Comparison of ENCODE assay signal across 1 cellular context in the genomic region with DNA sequence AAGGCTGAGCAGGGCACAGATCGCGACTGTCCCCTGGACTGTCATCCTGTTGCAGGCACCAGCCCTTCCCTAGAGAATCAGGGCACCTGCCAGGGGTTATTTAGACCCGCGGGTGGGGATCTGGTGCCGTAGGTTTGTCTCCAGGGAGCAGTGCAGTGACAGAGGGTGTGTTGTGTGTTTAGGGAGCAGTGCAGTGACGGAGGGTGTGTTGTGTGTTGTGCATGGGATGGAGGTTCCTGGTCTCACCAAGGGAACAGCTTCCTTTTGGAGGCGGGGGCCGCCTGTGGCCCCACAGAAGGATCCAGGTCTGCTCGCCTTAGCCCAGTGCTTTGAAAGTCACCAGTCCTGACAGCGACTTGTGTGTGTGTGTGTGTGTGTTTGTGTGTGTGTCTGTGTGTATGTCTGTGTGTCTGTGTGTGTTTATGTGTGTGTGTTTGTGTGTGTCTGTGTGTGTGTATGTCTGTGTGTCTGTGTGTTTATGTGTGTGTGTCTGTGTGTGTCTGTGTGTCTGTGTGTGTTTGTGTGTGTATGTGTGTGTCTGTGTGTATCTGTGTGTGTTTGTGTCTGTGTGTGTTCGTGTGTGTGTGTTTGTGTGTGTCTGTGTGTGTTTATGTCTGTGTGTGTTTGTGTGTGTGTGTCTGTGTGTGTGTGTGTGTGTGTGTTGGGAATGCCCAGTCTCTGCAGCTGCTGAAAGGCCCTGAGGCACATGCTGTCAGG.
TF ChIP-seq lines count a peak whose summit lies in the region.

No MANE protein-coding gene starts in this region.

TF ChIP-seq in HepG2, 621 proteins besides CTCF, POLR2A, EP300 and RAD21:
- TF ChIP-seq, protein P1, sequence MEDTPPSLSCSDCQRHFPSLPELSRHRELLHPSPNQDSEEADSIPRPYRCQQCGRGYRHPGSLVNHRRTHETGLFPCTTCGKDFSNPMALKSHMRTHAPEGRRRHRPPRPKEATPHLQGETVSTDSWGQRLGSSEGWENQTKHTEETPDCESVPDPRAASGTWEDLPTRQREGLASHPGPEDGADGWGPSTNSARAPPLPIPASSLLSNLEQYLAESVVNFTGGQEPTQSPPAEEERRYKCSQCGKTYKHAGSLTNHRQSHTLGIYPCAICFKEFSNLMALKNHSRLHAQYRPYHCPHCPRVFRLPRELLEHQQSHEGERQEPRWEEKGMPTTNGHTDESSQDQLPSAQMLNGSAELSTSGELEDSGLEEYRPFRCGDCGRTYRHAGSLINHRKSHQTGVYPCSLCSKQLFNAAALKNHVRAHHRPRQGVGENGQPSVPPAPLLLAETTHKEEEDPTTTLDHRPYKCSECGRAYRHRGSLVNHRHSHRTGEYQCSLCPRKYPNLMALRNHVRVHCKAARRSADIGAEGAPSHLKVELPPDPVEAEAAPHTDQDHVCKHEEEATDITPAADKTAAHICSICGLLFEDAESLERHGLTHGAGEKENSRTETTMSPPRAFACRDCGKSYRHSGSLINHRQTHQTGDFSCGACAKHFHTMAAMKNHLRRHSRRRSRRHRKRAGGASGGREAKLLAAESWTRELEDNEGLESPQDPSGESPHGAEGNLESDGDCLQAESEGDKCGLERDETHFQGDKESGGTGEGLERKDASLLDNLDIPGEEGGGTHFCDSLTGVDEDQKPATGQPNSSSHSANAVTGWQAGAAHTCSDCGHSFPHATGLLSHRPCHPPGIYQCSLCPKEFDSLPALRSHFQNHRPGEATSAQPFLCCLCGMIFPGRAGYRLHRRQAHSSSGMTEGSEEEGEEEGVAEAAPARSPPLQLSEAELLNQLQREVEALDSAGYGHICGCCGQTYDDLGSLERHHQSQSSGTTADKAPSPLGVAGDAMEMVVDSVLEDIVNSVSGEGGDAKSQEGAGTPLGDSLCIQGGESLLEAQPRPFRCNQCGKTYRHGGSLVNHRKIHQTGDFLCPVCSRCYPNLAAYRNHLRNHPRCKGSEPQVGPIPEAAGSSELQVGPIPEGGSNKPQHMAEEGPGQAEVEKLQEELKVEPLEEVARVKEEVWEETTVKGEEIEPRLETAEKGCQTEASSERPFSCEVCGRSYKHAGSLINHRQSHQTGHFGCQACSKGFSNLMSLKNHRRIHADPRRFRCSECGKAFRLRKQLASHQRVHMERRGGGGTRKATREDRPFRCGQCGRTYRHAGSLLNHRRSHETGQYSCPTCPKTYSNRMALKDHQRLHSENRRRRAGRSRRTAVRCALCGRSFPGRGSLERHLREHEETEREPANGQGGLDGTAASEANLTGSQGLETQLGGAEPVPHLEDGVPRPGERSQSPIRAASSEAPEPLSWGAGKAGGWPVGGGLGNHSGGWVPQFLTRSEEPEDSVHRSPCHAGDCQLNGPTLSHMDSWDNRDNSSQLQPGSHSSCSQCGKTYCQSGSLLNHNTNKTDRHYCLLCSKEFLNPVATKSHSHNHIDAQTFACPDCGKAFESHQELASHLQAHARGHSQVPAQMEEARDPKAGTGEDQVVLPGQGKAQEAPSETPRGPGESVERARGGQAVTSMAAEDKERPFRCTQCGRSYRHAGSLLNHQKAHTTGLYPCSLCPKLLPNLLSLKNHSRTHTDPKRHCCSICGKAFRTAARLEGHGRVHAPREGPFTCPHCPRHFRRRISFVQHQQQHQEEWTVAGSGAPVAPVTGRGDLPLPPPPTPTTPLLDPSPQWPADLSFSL (CRISPR knock-in tag; IDR thresholded peaks at IDR 0.05): peak; percentile 60; the same call in 1 of the 2 replicates
